ENCODE assay signal across 1 cellular context in the genomic region with DNA sequence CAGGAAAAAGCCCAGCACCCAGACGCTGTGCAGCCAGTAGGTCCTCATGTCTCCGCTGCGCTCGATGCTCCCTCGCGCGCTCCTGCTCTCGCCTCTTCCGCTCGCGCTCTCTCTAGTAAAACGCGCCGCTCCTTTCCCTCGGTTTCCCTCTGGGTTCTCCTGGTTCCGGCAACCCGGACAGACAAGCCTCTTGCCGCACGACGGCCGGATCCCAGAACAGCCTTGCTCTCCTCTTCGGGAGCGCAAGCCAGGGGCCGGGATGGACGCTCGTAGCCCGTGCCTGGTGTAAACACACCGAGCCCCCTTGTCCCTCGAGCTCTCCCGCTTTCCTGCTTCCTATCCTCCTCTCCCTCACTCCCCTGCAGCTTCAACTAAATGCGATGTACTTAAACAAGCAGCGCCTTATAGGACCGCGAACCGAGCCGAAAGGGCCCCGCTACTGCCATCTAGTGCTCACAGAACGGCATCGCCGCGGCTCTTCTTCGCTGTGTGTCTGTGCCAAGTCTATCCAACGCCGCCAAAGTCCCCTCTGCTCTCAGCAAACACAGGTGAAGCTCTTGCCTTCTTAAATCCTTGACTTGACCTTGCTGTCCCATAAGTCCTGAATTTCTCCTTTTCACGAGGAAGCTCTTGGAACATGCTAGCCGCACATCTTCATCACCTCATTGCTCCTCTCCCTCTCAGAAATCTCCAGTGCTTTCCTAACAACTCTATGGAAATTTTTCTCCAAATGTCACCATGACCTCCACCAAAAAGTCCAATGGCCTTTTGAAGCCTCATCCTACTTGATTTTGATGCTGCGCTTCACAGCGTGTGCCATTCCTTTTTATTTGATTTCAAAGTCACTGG.
TF ChIP-seq lines count a peak whose summit lies in the region.

No MANE protein-coding gene starts in this region.

TF ChIP-seq in HepG2, 621 proteins besides CTCF, POLR2A, EP300 and RAD21 (continued from another document and continues in another):
- TF ChIP-seq, protein P1, sequence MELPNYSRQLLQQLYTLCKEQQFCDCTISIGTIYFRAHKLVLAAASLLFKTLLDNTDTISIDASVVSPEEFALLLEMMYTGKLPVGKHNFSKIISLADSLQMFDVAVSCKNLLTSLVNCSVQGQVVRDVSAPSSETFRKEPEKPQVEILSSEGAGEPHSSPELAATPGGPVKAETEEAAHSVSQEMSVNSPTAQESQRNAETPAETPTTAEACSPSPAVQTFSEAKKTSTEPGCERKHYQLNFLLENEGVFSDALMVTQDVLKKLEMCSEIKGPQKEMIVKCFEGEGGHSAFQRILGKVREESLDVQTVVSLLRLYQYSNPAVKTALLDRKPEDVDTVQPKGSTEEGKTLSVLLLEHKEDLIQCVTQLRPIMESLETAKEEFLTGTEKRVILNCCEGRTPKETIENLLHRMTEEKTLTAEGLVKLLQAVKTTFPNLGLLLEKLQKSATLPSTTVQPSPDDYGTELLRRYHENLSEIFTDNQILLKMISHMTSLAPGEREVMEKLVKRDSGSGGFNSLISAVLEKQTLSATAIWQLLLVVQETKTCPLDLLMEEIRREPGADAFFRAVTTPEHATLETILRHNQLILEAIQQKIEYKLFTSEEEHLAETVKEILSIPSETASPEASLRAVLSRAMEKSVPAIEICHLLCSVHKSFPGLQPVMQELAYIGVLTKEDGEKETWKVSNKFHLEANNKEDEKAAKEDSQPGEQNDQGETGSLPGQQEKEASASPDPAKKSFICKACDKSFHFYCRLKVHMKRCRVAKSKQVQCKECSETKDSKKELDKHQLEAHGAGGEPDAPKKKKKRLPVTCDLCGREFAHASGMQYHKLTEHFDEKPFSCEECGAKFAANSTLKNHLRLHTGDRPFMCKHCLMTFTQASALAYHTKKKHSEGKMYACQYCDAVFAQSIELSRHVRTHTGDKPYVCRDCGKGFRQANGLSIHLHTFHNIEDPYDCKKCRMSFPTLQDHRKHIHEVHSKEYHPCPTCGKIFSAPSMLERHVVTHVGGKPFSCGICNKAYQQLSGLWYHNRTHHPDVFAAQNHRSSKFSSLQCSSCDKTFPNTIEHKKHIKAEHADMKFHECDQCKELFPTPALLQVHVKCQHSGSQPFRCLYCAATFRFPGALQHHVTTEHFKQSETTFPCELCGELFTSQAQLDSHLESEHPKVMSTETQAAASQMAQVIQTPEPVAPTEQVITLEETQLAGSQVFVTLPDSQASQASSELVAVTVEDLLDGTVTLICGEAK (IDR thresholded peaks at IDR 0.05) = no peak
- TF ChIP-seq, protein P1 (CRISPR knock-in tag; IDR thresholded peaks at IDR 0.05) = no peak
- TF ChIP-seq, protein P2, sequence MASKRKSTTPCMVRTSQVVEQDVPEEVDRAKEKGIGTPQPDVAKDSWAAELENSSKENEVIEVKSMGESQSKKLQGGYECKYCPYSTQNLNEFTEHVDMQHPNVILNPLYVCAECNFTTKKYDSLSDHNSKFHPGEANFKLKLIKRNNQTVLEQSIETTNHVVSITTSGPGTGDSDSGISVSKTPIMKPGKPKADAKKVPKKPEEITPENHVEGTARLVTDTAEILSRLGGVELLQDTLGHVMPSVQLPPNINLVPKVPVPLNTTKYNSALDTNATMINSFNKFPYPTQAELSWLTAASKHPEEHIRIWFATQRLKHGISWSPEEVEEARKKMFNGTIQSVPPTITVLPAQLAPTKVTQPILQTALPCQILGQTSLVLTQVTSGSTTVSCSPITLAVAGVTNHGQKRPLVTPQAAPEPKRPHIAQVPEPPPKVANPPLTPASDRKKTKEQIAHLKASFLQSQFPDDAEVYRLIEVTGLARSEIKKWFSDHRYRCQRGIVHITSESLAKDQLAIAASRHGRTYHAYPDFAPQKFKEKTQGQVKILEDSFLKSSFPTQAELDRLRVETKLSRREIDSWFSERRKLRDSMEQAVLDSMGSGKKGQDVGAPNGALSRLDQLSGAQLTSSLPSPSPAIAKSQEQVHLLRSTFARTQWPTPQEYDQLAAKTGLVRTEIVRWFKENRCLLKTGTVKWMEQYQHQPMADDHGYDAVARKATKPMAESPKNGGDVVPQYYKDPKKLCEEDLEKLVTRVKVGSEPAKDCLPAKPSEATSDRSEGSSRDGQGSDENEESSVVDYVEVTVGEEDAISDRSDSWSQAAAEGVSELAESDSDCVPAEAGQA (IDR thresholded peaks at IDR 0.05; ENCODE audit: low read depth) = no peak
- TF ChIP-seq, protein P2 (CRISPR knock-in tag; IDR thresholded peaks at IDR 0.05; ENCODE audit: borderline replicate concordance) = no peak
- TF ChIP-seq, protein P3, sequence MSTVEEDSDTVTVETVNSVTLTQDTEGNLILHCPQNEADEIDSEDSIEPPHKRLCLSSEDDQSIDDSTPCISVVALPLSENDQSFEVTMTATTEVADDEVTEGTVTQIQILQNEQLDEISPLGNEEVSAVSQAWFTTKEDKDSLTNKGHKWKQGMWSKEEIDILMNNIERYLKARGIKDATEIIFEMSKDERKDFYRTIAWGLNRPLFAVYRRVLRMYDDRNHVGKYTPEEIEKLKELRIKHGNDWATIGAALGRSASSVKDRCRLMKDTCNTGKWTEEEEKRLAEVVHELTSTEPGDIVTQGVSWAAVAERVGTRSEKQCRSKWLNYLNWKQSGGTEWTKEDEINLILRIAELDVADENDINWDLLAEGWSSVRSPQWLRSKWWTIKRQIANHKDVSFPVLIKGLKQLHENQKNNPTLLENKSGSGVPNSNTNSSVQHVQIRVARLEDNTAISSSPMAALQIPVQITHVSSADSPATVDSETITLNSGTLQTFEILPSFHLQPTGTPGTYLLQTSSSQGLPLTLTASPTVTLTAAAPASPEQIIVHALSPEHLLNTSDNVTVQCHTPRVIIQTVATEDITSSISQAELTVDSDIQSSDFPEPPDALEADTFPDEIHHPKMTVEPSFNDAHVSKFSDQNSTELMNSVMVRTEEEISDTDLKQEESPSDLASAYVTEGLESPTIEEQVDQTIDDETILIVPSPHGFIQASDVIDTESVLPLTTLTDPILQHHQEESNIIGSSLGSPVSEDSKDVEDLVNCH (CRISPR knock-in tag; IDR thresholded peaks at IDR 0.05) = no peak
- no peak for TF ChIP-seq ZNF441 (CRISPR knock-in tag; IDR thresholded peaks at IDR 0.05; ENCODE audit: borderline replicate concordance)
- TF ChIP-seq, protein P4, sequence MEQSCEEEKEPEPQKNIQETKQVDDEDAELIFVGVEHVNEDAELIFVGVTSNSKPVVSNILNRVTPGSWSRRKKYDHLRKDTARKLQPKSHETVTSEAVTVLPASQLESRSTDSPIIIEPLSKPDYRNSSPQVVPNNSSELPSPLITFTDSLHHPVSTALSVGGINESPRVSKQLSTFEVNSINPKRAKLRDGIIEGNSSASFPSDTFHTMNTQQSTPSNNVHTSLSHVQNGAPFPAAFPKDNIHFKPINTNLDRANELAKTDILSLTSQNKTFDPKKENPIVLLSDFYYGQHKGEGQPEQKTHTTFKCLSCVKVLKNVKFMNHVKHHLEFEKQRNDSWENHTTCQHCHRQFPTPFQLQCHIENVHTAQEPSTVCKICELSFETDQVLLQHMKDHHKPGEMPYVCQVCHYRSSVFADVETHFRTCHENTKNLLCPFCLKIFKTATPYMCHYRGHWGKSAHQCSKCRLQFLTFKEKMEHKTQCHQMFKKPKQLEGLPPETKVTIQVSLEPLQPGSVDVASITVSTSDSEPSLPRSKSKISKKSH (CRISPR knock-in tag; IDR thresholded peaks at IDR 0.05; ENCODE audit: borderline replicate concordance) = 0 out of 2 replicates have a peak, but pooled peaks have one; percentile 38
- no peak for TF ChIP-seq ZFY (CRISPR knock-in tag; IDR thresholded peaks at IDR 0.05)
- TF ChIP-seq, protein P5, sequence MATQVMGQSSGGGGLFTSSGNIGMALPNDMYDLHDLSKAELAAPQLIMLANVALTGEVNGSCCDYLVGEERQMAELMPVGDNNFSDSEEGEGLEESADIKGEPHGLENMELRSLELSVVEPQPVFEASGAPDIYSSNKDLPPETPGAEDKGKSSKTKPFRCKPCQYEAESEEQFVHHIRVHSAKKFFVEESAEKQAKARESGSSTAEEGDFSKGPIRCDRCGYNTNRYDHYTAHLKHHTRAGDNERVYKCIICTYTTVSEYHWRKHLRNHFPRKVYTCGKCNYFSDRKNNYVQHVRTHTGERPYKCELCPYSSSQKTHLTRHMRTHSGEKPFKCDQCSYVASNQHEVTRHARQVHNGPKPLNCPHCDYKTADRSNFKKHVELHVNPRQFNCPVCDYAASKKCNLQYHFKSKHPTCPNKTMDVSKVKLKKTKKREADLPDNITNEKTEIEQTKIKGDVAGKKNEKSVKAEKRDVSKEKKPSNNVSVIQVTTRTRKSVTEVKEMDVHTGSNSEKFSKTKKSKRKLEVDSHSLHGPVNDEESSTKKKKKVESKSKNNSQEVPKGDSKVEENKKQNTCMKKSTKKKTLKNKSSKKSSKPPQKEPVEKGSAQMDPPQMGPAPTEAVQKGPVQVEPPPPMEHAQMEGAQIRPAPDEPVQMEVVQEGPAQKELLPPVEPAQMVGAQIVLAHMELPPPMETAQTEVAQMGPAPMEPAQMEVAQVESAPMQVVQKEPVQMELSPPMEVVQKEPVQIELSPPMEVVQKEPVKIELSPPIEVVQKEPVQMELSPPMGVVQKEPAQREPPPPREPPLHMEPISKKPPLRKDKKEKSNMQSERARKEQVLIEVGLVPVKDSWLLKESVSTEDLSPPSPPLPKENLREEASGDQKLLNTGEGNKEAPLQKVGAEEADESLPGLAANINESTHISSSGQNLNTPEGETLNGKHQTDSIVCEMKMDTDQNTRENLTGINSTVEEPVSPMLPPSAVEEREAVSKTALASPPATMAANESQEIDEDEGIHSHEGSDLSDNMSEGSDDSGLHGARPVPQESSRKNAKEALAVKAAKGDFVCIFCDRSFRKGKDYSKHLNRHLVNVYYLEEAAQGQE (IDR thresholded peaks at IDR 0.05; ENCODE audit: borderline replicate concordance in 1 of 2, low read depth in 1 of 2, low read length in 2 of 2) = no peak
- TF ChIP-seq SMARCC2 (IDR thresholded peaks at IDR 0.05) = no peak
- TF ChIP-seq ZNF264 (CRISPR knock-in tag; IDR thresholded peaks at IDR 0.05) = no peak
- no peak for TF ChIP-seq ZFP82 (CRISPR knock-in tag; IDR thresholded peaks at IDR 0.05; ENCODE audit: borderline replicate concordance)
- TF ChIP-seq ZNF567 (CRISPR knock-in tag; IDR thresholded peaks at IDR 0.05; ENCODE audit: borderline replicate concordance) = no peak
- TF ChIP-seq, protein P6, sequence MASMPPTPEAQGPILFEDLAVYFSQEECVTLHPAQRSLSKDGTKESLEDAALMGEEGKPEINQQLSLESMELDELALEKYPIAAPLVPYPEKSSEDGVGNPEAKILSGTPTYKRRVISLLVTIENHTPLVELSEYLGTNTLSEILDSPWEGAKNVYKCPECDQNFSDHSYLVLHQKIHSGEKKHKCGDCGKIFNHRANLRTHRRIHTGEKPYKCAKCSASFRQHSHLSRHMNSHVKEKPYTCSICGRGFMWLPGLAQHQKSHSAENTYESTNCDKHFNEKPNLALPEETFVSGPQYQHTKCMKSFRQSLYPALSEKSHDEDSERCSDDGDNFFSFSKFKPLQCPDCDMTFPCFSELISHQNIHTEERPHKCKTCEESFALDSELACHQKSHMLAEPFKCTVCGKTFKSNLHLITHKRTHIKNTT (CRISPR knock-in tag; IDR thresholded peaks at IDR 0.05) = no peak
- no peak for TF ChIP-seq MED13 (CRISPR knock-in tag; IDR thresholded peaks at IDR 0.05)
- TF ChIP-seq, protein P7, sequence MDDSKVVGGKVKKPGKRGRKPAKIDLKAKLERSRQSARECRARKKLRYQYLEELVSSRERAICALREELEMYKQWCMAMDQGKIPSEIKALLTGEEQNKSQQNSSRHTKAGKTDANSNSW (CRISPR knock-in tag; IDR thresholded peaks at IDR 0.05; ENCODE audit: borderline replicate concordance) = no peak
- TF ChIP-seq SMC3 (IDR thresholded peaks at IDR 0.05; ENCODE audit: low read length) = peak; percentile 46
- TF ChIP-seq, protein P8, sequence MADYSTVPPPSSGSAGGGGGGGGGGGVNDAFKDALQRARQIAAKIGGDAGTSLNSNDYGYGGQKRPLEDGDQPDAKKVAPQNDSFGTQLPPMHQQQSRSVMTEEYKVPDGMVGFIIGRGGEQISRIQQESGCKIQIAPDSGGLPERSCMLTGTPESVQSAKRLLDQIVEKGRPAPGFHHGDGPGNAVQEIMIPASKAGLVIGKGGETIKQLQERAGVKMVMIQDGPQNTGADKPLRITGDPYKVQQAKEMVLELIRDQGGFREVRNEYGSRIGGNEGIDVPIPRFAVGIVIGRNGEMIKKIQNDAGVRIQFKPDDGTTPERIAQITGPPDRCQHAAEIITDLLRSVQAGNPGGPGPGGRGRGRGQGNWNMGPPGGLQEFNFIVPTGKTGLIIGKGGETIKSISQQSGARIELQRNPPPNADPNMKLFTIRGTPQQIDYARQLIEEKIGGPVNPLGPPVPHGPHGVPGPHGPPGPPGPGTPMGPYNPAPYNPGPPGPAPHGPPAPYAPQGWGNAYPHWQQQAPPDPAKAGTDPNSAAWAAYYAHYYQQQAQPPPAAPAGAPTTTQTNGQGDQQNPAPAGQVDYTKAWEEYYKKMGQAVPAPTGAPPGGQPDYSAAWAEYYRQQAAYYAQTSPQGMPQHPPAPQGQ (CRISPR knock-in tag; IDR thresholded peaks at IDR 0.05; ENCODE audit: borderline replicate concordance) = no peak
